ENCODE assay signal across 13 cellular contexts in the genomic region with DNA sequence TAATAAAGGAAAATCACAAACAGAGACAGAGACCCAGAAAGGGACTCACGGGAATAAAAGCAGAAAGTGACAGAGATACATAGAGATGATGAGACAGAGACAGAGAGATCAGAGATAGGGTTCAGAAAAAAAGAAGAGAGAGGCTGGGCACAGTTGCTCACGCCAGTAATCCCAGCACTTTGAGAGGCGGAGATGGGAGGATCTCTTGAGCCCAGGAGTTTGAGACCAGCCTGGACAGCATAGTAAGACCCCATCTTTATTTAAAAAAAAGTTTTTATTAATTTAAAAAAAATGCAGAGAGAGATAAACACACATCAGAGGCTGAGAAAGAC. TPM values are rescaled to one million over a fixed set of nuclear protein-coding genes. Genes with fewer than 3 reads are reported as not detected.
A peak's percentile ranks its signal among the peaks of the same experiment; 100 is the strongest.
DNase-seq lines count a peak whose midpoint lies in the region; ATAC-seq and TF ChIP-seq lines count a peak whose summit lies in the region.
"Had no signal": no experiment of that assay in that cellular context is flagged by ENCODE, and none has a peak within 500 bp of the region (broad histone marks: within the 10 kb centered on the region; RNA-seq: fewer than 3 reads in every experiment).

No MANE protein-coding gene starts in this region.

- H3K79me2 ChIP-seq in osteoblast (ENCODE audit: insufficient read depth, low read length) = peaks cover 12% of the 10 kb centered on the region

- H3K27me3 ChIP-seq in esophagus (ENCODE audit: control insufficient read depth in 1 of 2, insufficient read depth in 2 of 2, low read length in 2 of 2) (no peaks in the 10 kb centered on the region), osteoblast (ENCODE audit: insufficient read depth, low read length) (no peaks in the 10 kb centered on the region), left lung (no peaks in the 10 kb centered on the region)

- H3K27ac ChIP-seq in esophagus (ENCODE audit: low read depth in 2 of 2, low read length in 1 of 2) (peak overlapping the region; percentile 90 to 93), osteoblast (ENCODE audit: low read depth, low read length) (peak overlapping the region; percentile 1), left lung (no peak overlapping the region)

- no peak overlapping the region for H3K4me2 ChIP-seq in osteoblast (ENCODE audit: insufficient read depth, low read length)

- 59 to 83% methylated on average over 3 of the region's 3 CpGs for WGBS in esophagus, 2 donors

- no peaks in the 10 kb centered on the region for H3K9me3 ChIP-seq in esophagus (ENCODE audit: control insufficient read depth in 2 of 2, insufficient read depth in 1 of 2, low read depth in 1 of 2, low read length in 1 of 2)
- H3K9me3 ChIP-seq in osteoblast (ENCODE audit: low read depth, low read length) = no peaks in the 10 kb centered on the region
- H3K9me3 ChIP-seq in left lung = no peaks in the 10 kb centered on the region

- POLR2A ChIA-PET in activated CD4-positive, alpha-beta T cell treated with anti-CD3 and anti-CD28 coated beads, Interleukin-2, amount 10 ng/mL, durations not matched to agents 7 days and 5 days (lab: Charles Lee) = no interaction called here
- POLR2A ChIA-PET in activated CD4-positive, alpha-beta memory T cell treated with anti-CD3 and anti-CD28 coated beads for 36 hours (lab: Charles Lee) = interaction anchor here (2.1 kb wide), 1 partner anchor 19 kb away, joined by 11 read pairs; a partner anchor contains a TSS

- H3K4me1 ChIP-seq in esophagus (ENCODE audit: control insufficient read depth in 2 of 2, insufficient read depth in 2 of 2, low read length in 1 of 2) (peaks cover 0 to 11% of the 10 kb centered on the region in 2 donors), osteoblast (ENCODE audit: insufficient read depth, low read length) (peaks cover 21% of the 10 kb centered on the region), left lung (peaks cover 22 to 46% of the 10 kb centered on the region in 2 donors)

- no peak overlapping the region for H3K27ac Mint-ChIP-seq in activated CD4-positive, alpha-beta T cell treated with anti-CD3 and anti-CD28 coated beads, Interleukin-2, amount 10 ng/mL, durations not matched to agents 24 days and 14 days
- no peak overlapping the region for H3K27ac Mint-ChIP-seq in activated CD4-positive, alpha-beta T cell treated with anti-CD3 and anti-CD28 coated beads, Interleukin-2, amount 10 ng/mL, durations not matched to agents 7 days and 5 days
- H3K27ac Mint-ChIP-seq in activated CD4-positive, alpha-beta memory T cell treated with anti-CD3 and anti-CD28 coated beads for 36 hours = peak overlapping the region; percentile 71

- no peak for DNase-seq in activated CD4-positive, alpha-beta T cell treated with anti-CD3 and anti-CD28 coated beads, Interleukin-2, amount 10 ng/mL, durations not matched to agents 24 days and 14 days
- DNase-seq in activated CD4-positive, alpha-beta T cell treated with anti-CD3 and anti-CD28 coated beads, Interleukin-2, amount 10 ng/mL, durations not matched to agents 7 days and 5 days = no peak
- no peak for DNase-seq in activated CD4-positive, alpha-beta memory T cell treated with anti-CD3 and anti-CD28 coated beads for 36 hours
- DNase-seq in osteoblast (ENCODE audit: insufficient read length, low spot score, missing footprints) = no peak
- DNase-seq in kidney tubule cell (ENCODE audit: low spot score) = no peak
- DNase-seq in left lung = no peak
- DNase-seq: activated CD8-positive, alpha-beta memory T cell treated with anti-CD3 and anti-CD28 coated beads, Interleukin-2, amount 50 U/mL, for 4 hours; kidney; NCI-H524 treated with DMSO at 0.1 percent for 48 hours; substantia nigra had no signal

- no peaks in the 10 kb centered on the region for H3K36me3 ChIP-seq in esophagus (ENCODE audit: control insufficient read depth in 2 of 2, insufficient read depth in 2 of 2, low read length in 1 of 2)
- no peaks in the 10 kb centered on the region for H3K36me3 ChIP-seq in osteoblast (ENCODE audit: insufficient read depth, low read length)
- no peaks in the 10 kb centered on the region for H3K36me3 ChIP-seq in left lung

- TF ChIP-seq CTCF in osteoblast (IDR thresholded peaks at IDR 0.05; ENCODE audit: extremely low read depth, low read depth, low read length) (no peak), left lung (IDR thresholded peaks at IDR 0.05) (no peak)

- no peak overlapping the region for H2AFZ ChIP-seq in osteoblast (ENCODE audit: low read length)

- intact Hi-C loops in activated CD4-positive, alpha-beta T cell treated with anti-CD3 and anti-CD28 coated beads, Interleukin-2, amount 10 ng/mL, durations not matched to agents 24 days and 14 days (cut with micrococcal nuclease) = no loop called here
- intact Hi-C loops in activated CD4-positive, alpha-beta memory T cell treated with anti-CD3 and anti-CD28 coated beads for 36 hours (cut with micrococcal nuclease) = no loop called here
- intact Hi-C loops in left lung (cut with DNase I) = no loop called here

- H3K36me3 Mint-ChIP-seq in activated CD4-positive, alpha-beta T cell treated with anti-CD3 and anti-CD28 coated beads, Interleukin-2, amount 10 ng/mL, durations not matched to agents 24 days and 14 days (ENCODE audit: low read depth) = no peaks in the 10 kb centered on the region
- no peaks in the 10 kb centered on the region for H3K36me3 Mint-ChIP-seq in activated CD4-positive, alpha-beta T cell treated with anti-CD3 and anti-CD28 coated beads, Interleukin-2, amount 10 ng/mL, durations not matched to agents 7 days and 5 days (ENCODE audit: low read depth)
- peaks cover 4% of the 10 kb centered on the region for H3K36me3 Mint-ChIP-seq in activated CD4-positive, alpha-beta memory T cell treated with anti-CD3 and anti-CD28 coated beads for 36 hours

- CTCF ChIA-PET in activated CD4-positive, alpha-beta T cell treated with anti-CD3 and anti-CD28 coated beads, Interleukin-2, amount 10 ng/mL, durations not matched to agents 7 days and 5 days (lab: Charles Lee) = interaction anchor here (1.4 to 3.1 kb wide), 3 partner anchors 9 to 30 kb away, joined by 7 to 28 read pairs (median 11); no protein-coding TSS in a partner anchor
- CTCF ChIA-PET in activated CD4-positive, alpha-beta memory T cell treated with anti-CD3 and anti-CD28 coated beads for 36 hours (lab: Charles Lee) = interaction anchor here (0.7 to 4.4 kb wide), 4 partner anchors 9 to 37 kb away, joined by 3 to 41 read pairs (median 25); a partner anchor contains a TSS

- H4K20me1 ChIP-seq in osteoblast (ENCODE audit: insufficient read depth, low read length) = no peaks in the 10 kb centered on the region

- no peak for ATAC-seq in left lung
- ATAC-seq in GM19397 (IDR thresholded peaks at IDR 0.05; ENCODE audit: unreplicated experiment) = no peak

- no peaks in the 10 kb centered on the region for H3K9me3 Mint-ChIP-seq in activated CD4-positive, alpha-beta T cell treated with anti-CD3 and anti-CD28 coated beads, Interleukin-2, amount 10 ng/mL, durations not matched to agents 24 days and 14 days
- H3K9me3 Mint-ChIP-seq in activated CD4-positive, alpha-beta T cell treated with anti-CD3 and anti-CD28 coated beads, Interleukin-2, amount 10 ng/mL, durations not matched to agents 7 days and 5 days = no peaks in the 10 kb centered on the region
- H3K9me3 Mint-ChIP-seq in activated CD4-positive, alpha-beta memory T cell treated with anti-CD3 and anti-CD28 coated beads for 36 hours = peaks cover 2% of the 10 kb centered on the region

- peaks cover 15% of the 10 kb centered on the region for H3K27me3 Mint-ChIP-seq in activated CD4-positive, alpha-beta T cell treated with anti-CD3 and anti-CD28 coated beads, Interleukin-2, amount 10 ng/mL, durations not matched to agents 24 days and 14 days
- no peaks in the 10 kb centered on the region for H3K27me3 Mint-ChIP-seq in activated CD4-positive, alpha-beta T cell treated with anti-CD3 and anti-CD28 coated beads, Interleukin-2, amount 10 ng/mL, durations not matched to agents 7 days and 5 days
- no peaks in the 10 kb centered on the region for H3K27me3 Mint-ChIP-seq in activated CD4-positive, alpha-beta memory T cell treated with anti-CD3 and anti-CD28 coated beads for 36 hours

- H3K4me3 Mint-ChIP-seq in activated CD4-positive, alpha-beta T cell treated with anti-CD3 and anti-CD28 coated beads, Interleukin-2, amount 10 ng/mL, durations not matched to agents 24 days and 14 days = peak overlapping the region; percentile 6
- no peak overlapping the region for H3K4me3 Mint-ChIP-seq in activated CD4-positive, alpha-beta T cell treated with anti-CD3 and anti-CD28 coated beads, Interleukin-2, amount 10 ng/mL, durations not matched to agents 7 days and 5 days
- peak overlapping the region; percentile 18 for H3K4me3 Mint-ChIP-seq in activated CD4-positive, alpha-beta memory T cell treated with anti-CD3 and anti-CD28 coated beads for 36 hours

- H3K4me3 ChIP-seq in esophagus (ENCODE audit: low read depth in 1 of 2, low read length in 2 of 2) (no peak overlapping the region), osteoblast (ENCODE audit: insufficient read depth, low read length) (no peak overlapping the region), left lung (no peak overlapping the region)

- peaks cover 41% of the 10 kb centered on the region for H3K4me1 Mint-ChIP-seq in activated CD4-positive, alpha-beta T cell treated with anti-CD3 and anti-CD28 coated beads, Interleukin-2, amount 10 ng/mL, durations not matched to agents 24 days and 14 days
- H3K4me1 Mint-ChIP-seq in activated CD4-positive, alpha-beta T cell treated with anti-CD3 and anti-CD28 coated beads, Interleukin-2, amount 10 ng/mL, durations not matched to agents 7 days and 5 days = peaks cover 54% of the 10 kb centered on the region
- H3K4me1 Mint-ChIP-seq in activated CD4-positive, alpha-beta memory T cell treated with anti-CD3 and anti-CD28 coated beads for 36 hours (ENCODE audit: low read depth) = peaks cover 54% of the 10 kb centered on the region

RNA-seq across cellular contexts. Expression of a gene that starts 19.4 kb away (rescaled TPM):
- total RNA-seq in activated CD4-positive, alpha-beta T cell treated with anti-CD3 and anti-CD28 coated beads, Interleukin-2, amount 10 ng/mL, durations not matched to agents 24 days and 14 days = 11.3 TPM in 2 replicates
- 10 to 100 TPM; 36.0 to 43.9 TPM for total RNA-seq in activated CD4-positive, alpha-beta T cell treated with anti-CD3 and anti-CD28 coated beads, Interleukin-2, amount 10 ng/mL, durations not matched to agents 7 days and 5 days
- total RNA-seq in activated CD4-positive, alpha-beta memory T cell treated with anti-CD3 and anti-CD28 coated beads for 36 hours = 1 to 10 TPM; 3.7 to 5.9 TPM
- polyA plus RNA-seq in esophagus = 10 to 100 TPM in 1 of 2 donors, 1 to 10 TPM in 1; 1.1 to 13.8 TPM
- total RNA-seq in osteoblast (3.3 and 3.8 TPM in 2 replicates), left lung (10 to 100 TPM in 1 of 2 donors, 1 to 10 TPM in 1; 7.1 to 20.4 TPM)
- total RNA-seq: A172 had no signal

RNA-seq across cellular contexts. Expression of a gene that starts 24.7 kb away (rescaled TPM):
- total RNA-seq in activated CD4-positive, alpha-beta T cell treated with anti-CD3 and anti-CD28 coated beads, Interleukin-2, amount 10 ng/mL, durations not matched to agents 24 days and 14 days = 123 and 124 TPM in 2 replicates
- total RNA-seq in activated CD4-positive, alpha-beta T cell treated with anti-CD3 and anti-CD28 coated beads, Interleukin-2, amount 10 ng/mL, durations not matched to agents 7 days and 5 days = 10 to 100 TPM; 59.9 to 66.1 TPM
- 10 to 100 TPM; 59.4 to 59.7 TPM for total RNA-seq in activated CD4-positive, alpha-beta memory T cell treated with anti-CD3 and anti-CD28 coated beads for 36 hours
- polyA plus RNA-seq in esophagus = 10 to 100 TPM; 33.3 to 33.4 TPM
- total RNA-seq in osteoblast (88.4 and 96.3 TPM in 2 replicates), left lung (10 to 100 TPM; 56.1 to 57.8 TPM)

RNA-seq across cellular contexts. Expression of a gene that starts 41.9 kb away (rescaled TPM):
- 25.3 and 26.5 TPM in 2 replicates for total RNA-seq in activated CD4-positive, alpha-beta T cell treated with anti-CD3 and anti-CD28 coated beads, Interleukin-2, amount 10 ng/mL, durations not matched to agents 24 days and 14 days
- total RNA-seq in activated CD4-positive, alpha-beta T cell treated with anti-CD3 and anti-CD28 coated beads, Interleukin-2, amount 10 ng/mL, durations not matched to agents 7 days and 5 days = 1 to 10 TPM; 7.0 to 7.4 TPM
- total RNA-seq in activated CD4-positive, alpha-beta memory T cell treated with anti-CD3 and anti-CD28 coated beads for 36 hours = 10 to 100 TPM; 11.1 to 12.6 TPM
- polyA plus RNA-seq in esophagus = 1 to 10 TPM; 6.3 to 6.8 TPM
- total RNA-seq in osteoblast (10.5 and 10.6 TPM in 2 replicates), left lung (1 to 10 TPM; 4.8 to 6.0 TPM)

RNA-seq across cellular contexts. Expression of a gene that starts 43.5 kb away (rescaled TPM):
- total RNA-seq in activated CD4-positive, alpha-beta T cell treated with anti-CD3 and anti-CD28 coated beads, Interleukin-2, amount 10 ng/mL, durations not matched to agents 24 days and 14 days = 12.7 and 13.4 TPM in 2 replicates
- total RNA-seq in activated CD4-positive, alpha-beta T cell treated with anti-CD3 and anti-CD28 coated beads, Interleukin-2, amount 10 ng/mL, durations not matched to agents 7 days and 5 days = 10 to 100 TPM; 15.5 to 17.7 TPM
- 1 to 10 TPM; 8.1 to 9.2 TPM for total RNA-seq in activated CD4-positive, alpha-beta memory T cell treated with anti-CD3 and anti-CD28 coated beads for 36 hours
- polyA plus RNA-seq in esophagus = 100 to 1,000 TPM; 163 to 233 TPM
- total RNA-seq in osteoblast = 6.9 and 8.5 TPM in 2 replicates
- 10 to 100 TPM; 30.0 to 51.4 TPM for total RNA-seq in left lung

RNA-seq across cellular contexts. Expression of a gene that starts 48.5 kb away (rescaled TPM):
- 2.6 and 2.8 TPM in 2 replicates for total RNA-seq in activated CD4-positive, alpha-beta T cell treated with anti-CD3 and anti-CD28 coated beads, Interleukin-2, amount 10 ng/mL, durations not matched to agents 24 days and 14 days
- total RNA-seq in activated CD4-positive, alpha-beta T cell treated with anti-CD3 and anti-CD28 coated beads, Interleukin-2, amount 10 ng/mL, durations not matched to agents 7 days and 5 days = 1 to 10 TPM; 1.8 to 2.0 TPM
- total RNA-seq in activated CD4-positive, alpha-beta memory T cell treated with anti-CD3 and anti-CD28 coated beads for 36 hours = 1 to 10 TPM; 1.5 to 2.2 TPM
- polyA plus RNA-seq in esophagus = 1 to 10 TPM; 2.4 to 5.1 TPM
- total RNA-seq in osteoblast = 6.2 TPM in 2 replicates
- total RNA-seq in left lung = 10 to 100 TPM in 1 of 2 donors, 1 to 10 TPM in 1; 9.4 to 16.7 TPM

Comparison
In these comparisons a context has a peak if more than half of its experiments do, and no peak if none do; other contexts are left out.
1. H3K27ac ChIP-seq: peak in esophagus (2 of 2) and osteoblast (single experiment); none in left lung (0 of 2).